ENCODE assay signal across 23 cellular contexts in genomic region chr10:69916133-69916532, GRCh38.
"Had no signal": no experiment of that assay in that cellular context is flagged by ENCODE, and none has a peak within 500 bp of the region (broad histone marks: within the 10 kb centered on the region; RNA-seq: fewer than 3 reads in every experiment).

No MANE protein-coding gene starts in this region.

- H3K27me3 ChIP-seq: colonic mucosa, esophagus muscularis mucosa, gastrocnemius medialis had no signal

- H3K27ac ChIP-seq: colonic mucosa, dorsolateral prefrontal cortex, esophagus muscularis mucosa, gastrocnemius medialis, heart right ventricle, left lung, lower lobe of right lung had no signal

- FAIRE-seq: endothelial cell of umbilical vein, islet of Langerhans, keratinocyte had no signal

- DNase-seq: colonic mucosa; cortex of kidney; dorsolateral prefrontal cortex; effector CD4-positive, alpha-beta T cell; effector memory CD4-positive, alpha-beta T cell; foreskin melanocyte; gastrocnemius medialis; glutamatergic neuron; head of caudate nucleus; heart right ventricle; hippocampal formation; left cardiac atrium; left lung; left ventricle myocardium superior; lower lobe of right lung; mesendoderm; midbrain; naive B cell; naive thymus-derived CD8-positive, alpha-beta T cell had no signal

- H3K4me3 ChIP-seq: colonic mucosa, dorsolateral prefrontal cortex, esophagus muscularis mucosa, gastrocnemius medialis, heart right ventricle, left lung, lower lobe of right lung had no signal

- H3K9me3 ChIP-seq: colonic mucosa, esophagus muscularis mucosa, gastrocnemius medialis, heart right ventricle, left lung, lower lobe of right lung had no signal

- H3K36me3 ChIP-seq: colonic mucosa, esophagus muscularis mucosa, gastrocnemius medialis, heart right ventricle, left lung, lower lobe of right lung had no signal
